In the genomic region with DNA sequence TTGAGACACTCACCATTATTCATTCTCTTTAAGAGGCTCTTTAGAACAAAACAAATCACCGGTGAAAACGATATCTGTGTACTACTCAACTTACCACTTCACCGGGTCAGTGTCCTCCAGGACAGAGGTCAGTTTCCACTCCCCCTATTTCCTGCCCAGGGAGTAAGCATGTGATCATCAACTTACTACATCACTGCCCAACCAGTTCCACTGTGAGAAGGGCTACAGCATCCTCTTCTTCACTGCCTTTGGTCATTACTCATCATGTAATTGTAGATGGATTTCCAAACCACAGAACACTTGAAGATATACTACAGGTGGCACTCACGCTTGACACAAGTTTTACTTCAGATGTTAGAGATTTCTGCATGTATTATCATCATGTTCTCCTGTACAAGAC, we compare ENCODE assay signal across 10 cellular contexts. TPM values are rescaled to one million over a fixed set of nuclear protein-coding genes. Genes with fewer than 3 reads are reported as not detected.
DNase-seq lines count a peak whose midpoint lies in the region; ATAC-seq and TF ChIP-seq lines count a peak whose summit lies in the region.
"Had no signal": no experiment of that assay in that cellular context is flagged by ENCODE, and none has a peak within 500 bp of the region (broad histone marks: within the 10 kb centered on the region; RNA-seq: fewer than 3 reads in every experiment).

No MANE protein-coding gene starts in this region.

- TF ChIP-seq CTCF in omental fat pad (IDR thresholded peaks at IDR 0.05): no peak

- no peak for DNase-seq in activated CD4-positive, CD25-positive, alpha-beta regulatory T cell (lab: John Stamatoyannopoulos, UW)
- peak; percentile 24 for DNase-seq in HS-27A (ENCODE audit: low read depth)
- peak; percentile 81 for DNase-seq in pons (ENCODE audit: low spot score)
- no peak for DNase-seq in NCI-H1694 treated with DMSO at 0.1 percent for 48 hours (lab: John Stamatoyannopoulos, UW)
- no peak for DNase-seq in T-helper 9 cell
- DNase-seq in omental fat pad (ENCODE audit: low spot score): no peak

- H3K4me1 Mint-ChIP-seq in dendritic cell treated with granulocyte-macrophage colony-stimulating factor and Interleukin-4, amounts not matched to agents 40 ng/mL and 50 ng/mL, for 4 days (ENCODE audit: low read depth): peaks cover 58% of the 10 kb centered on the region

- H3K9me3 Mint-ChIP-seq in dendritic cell treated with granulocyte-macrophage colony-stimulating factor and Interleukin-4, amounts not matched to agents 40 ng/mL and 50 ng/mL, for 4 days: no peaks in the 10 kb centered on the region
- H3K9me3 Mint-ChIP-seq: neural crest cell had no signal

- peak overlapping the region; percentile 79 for H3K27ac Mint-ChIP-seq in dendritic cell treated with granulocyte-macrophage colony-stimulating factor and Interleukin-4, amounts not matched to agents 40 ng/mL and 50 ng/mL, for 4 days

- H3K27me3 Mint-ChIP-seq in dendritic cell treated with granulocyte-macrophage colony-stimulating factor and Interleukin-4, amounts not matched to agents 40 ng/mL and 50 ng/mL, for 4 days: peaks cover 33% of the 10 kb centered on the region

- H3K36me3 Mint-ChIP-seq in dendritic cell treated with granulocyte-macrophage colony-stimulating factor and Interleukin-4, amounts not matched to agents 40 ng/mL and 50 ng/mL, for 4 days (ENCODE audit: low read depth): peaks cover 3% of the 10 kb centered on the region

- peak overlapping the region; percentile 61 for H3K4me3 Mint-ChIP-seq in dendritic cell treated with granulocyte-macrophage colony-stimulating factor and Interleukin-4, amounts not matched to agents 40 ng/mL and 50 ng/mL, for 4 days
- H3K4me3 Mint-ChIP-seq: neural crest cell had no signal

- intact Hi-C loops in dendritic cell treated with granulocyte-macrophage colony-stimulating factor and Interleukin-4, amounts not matched to agents 40 ng/mL and 50 ng/mL, for 4 days (cut with micrococcal nuclease): loop anchor here (5.0 kb wide), 2 partner anchors 33 to 42 kb away; no protein-coding TSS in a partner anchor

- peak; percentile 18 to 41 for ATAC-seq in activated CD4-positive, CD25-positive, alpha-beta regulatory T cell treated with anti-CD3 and anti-CD28 coated beads, Interleukin-2, amount 50 U/mL, for 24 hours
- ATAC-seq in omental fat pad (ENCODE audit: low FRiP score): no peak

RNA-seq across cellular contexts. Expression of gene TMCC3, which starts 5.7 kb away (rescaled TPM):
- total RNA-seq in omental fat pad: 10 to 100 TPM in 2 of 4 donors, 1 to 10 TPM in 2; 9.2 to 39.6 (median 12.4) TPM
- total RNA-seq: T-helper 2 cell treated with Interferon-gamma antibody and Interleukin-4, amounts not matched to agents 100 ng/mL and 5 ng/mL, for 36 hours had no signal

Comparison
In these comparisons a context has a peak if more than half of its experiments do, and no peak if none do; other contexts are left out.
1. DNase-seq: peak in HS-27A (single experiment) and pons (single experiment); none in activated CD4-positive, CD25-positive, alpha-beta regulatory T cell (0 of 4), NCI-H1694 treated with DMSO at 0.1 percent for 48 hours (single experiment), T-helper 9 cell (single experiment) and omental fat pad (single experiment).